Comparison of ENCODE assay signal across 22 cellular contexts in genomic region chr13:65456150-65456912, GRCh38.
DNase-seq lines count a peak whose midpoint lies in the region; ATAC-seq and TF ChIP-seq lines count a peak whose summit lies in the region.
"Had no signal": no experiment of that assay in that cellular context is flagged by ENCODE, and none has a peak within 500 bp of the region (broad histone marks: within the 10 kb centered on the region; RNA-seq: fewer than 3 reads in every experiment).

No MANE protein-coding gene starts in this region.

- no peak for ATAC-seq in GM18867 (IDR thresholded peaks at IDR 0.05; ENCODE audit: unreplicated experiment)
- ATAC-seq: activated T-cell treated with anti-CD3 and anti-CD28 coated beads, Interleukin-2, amount 50 U/mL, for 4 hours; pancreas had no signal

- TF ChIP-seq CTCF in 22Rv1 (IDR thresholded peaks at IDR 0.05) = no peak

- H3K27ac ChIP-seq in 22Rv1 = peak overlapping the region; percentile 23
- H3K27ac ChIP-seq: pancreas, SK-N-MC, transverse colon, WERI-Rb-1 had no signal

- DNase-seq in ELR (ENCODE audit: low read depth) = peak; percentile 43
- DNase-seq in NCI-H1930 (lab: John Stamatoyannopoulos, UW) = peak; percentile 26 to 44
- peak; percentile 38 for DNase-seq in SK-N-DZ (ENCODE audit: low spot score)
- DNase-seq in GM19240 (ENCODE audit: insufficient read length, low spot score) = no peak
- no peak for DNase-seq in stimulated activated naive CD4-positive, alpha-beta T cell treated with Interleukin-2 at 50 U/mL for 16 hours (lab: John Stamatoyannopoulos, UW)
- DNase-seq: activated CD4-positive, alpha-beta T cell treated with anti-CD3 and anti-CD28 coated beads, Interleukin-2, amount 10 ng/mL, durations not matched to agents 24 days and 14 days; activated T-cell treated with anti-CD3 and anti-CD28 coated beads, Interleukin-2, amount 50 U/mL, for 4 hours; C1 segment of cervical spinal cord; Caco-2; cerebellar nuclear complex; hippocampal formation; immature natural killer cell; NCI-H1694 treated with DMSO at 0.1 percent for 48 hours; NCI-H446 treated with DMSO at 0.1 percent for 48 hours; nephron progenitor cell; pancreas; small intestine; transverse colon; WERI-Rb-1 had no signal

Comparison
In these comparisons a context has a peak if more than half of its experiments do, and no peak if none do; other contexts are left out.
1. DNase-seq: peak in ELR (single experiment), NCI-H1930 (2 of 2) and SK-N-DZ (single experiment); none in GM19240 (single experiment) and stimulated activated naive CD4-positive, alpha-beta T cell treated with Interleukin-2 at 50 U/mL for 16 hours (single experiment).